ENCODE assay signal across 8 cellular contexts in the genomic region with DNA sequence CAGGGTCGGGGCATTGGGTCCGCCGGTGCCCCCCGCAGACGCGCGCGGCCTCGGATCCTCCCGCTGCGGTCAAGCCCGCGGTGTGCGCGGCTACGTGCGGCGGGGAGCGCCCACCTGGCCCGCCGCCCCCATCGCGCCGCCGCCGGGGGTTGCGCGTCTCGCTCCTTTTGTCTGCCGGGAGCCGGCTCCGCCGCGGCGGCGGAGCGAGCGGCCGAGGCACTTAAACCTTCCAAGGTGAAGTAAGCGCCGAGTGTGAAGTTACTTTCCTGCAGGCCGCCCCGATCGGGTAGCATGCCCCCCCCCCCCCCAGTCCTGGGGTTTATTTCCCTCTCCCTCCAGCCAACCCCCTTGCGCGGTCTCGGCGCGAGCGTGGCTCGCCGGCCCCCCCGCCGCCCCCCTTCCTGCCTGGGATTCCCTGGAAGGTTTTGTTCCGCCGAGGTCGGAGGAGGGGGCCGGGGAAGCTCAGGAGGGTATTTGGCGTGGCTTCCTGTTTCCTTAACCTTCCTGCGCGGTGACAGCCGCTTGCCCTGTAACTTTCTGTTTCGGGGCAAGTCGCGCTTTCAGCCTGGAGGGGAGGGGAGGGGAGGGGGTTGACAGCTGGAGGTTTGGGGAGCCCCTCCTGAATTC. TPM values are rescaled to one million over a fixed set of nuclear protein-coding genes. Genes with fewer than 3 reads are reported as not detected.
DNase-seq lines count a peak whose midpoint lies in the region; ATAC-seq and TF ChIP-seq lines count a peak whose summit lies in the region.

No MANE protein-coding gene starts in this region.

- H3K9me3 Mint-ChIP-seq in activated CD8-positive, alpha-beta T cell treated with anti-CD3 and anti-CD28 coated beads, Interleukin-2, amount 10 ng/mL, durations not matched to agents 7 days and 5 days (ENCODE audit: insufficient read depth), result no peaks in the 10 kb centered on the region
- H3K9me3 Mint-ChIP-seq in natural killer cell, result no peaks in the 10 kb centered on the region

- peaks cover 6% of the 10 kb centered on the region for H3K36me3 Mint-ChIP-seq in activated CD8-positive, alpha-beta T cell treated with anti-CD3 and anti-CD28 coated beads, Interleukin-2, amount 10 ng/mL, durations not matched to agents 7 days and 5 days (ENCODE audit: low read depth)
- no peaks in the 10 kb centered on the region for H3K36me3 Mint-ChIP-seq in natural killer cell

- intact Hi-C loops in natural killer cell (cut with micrococcal nuclease), result no loop called here

- H3K27ac Mint-ChIP-seq in activated CD8-positive, alpha-beta T cell treated with anti-CD3 and anti-CD28 coated beads, Interleukin-2, amount 10 ng/mL, durations not matched to agents 7 days and 5 days, result peak overlapping the region; percentile 58
- H3K27ac Mint-ChIP-seq in natural killer cell, result peak overlapping the region; percentile 92 to 99

- POLR2A ChIA-PET in activated CD8-positive, alpha-beta T cell treated with anti-CD3 and anti-CD28 coated beads, Interleukin-2, amount 10 ng/mL, durations not matched to agents 7 days and 5 days (lab: Charles Lee), result interaction anchor here (0.7 to 2.7 kb wide), 2 partner anchors 12 to 59 kb away, joined by 3 to 24 read pairs; no protein-coding TSS in a partner anchor

- H3K36me3 ChIP-seq in urinary bladder (ENCODE audit: insufficient read depth), result no peaks in the 10 kb centered on the region

- peaks cover 2% of the 10 kb centered on the region for H3K4me1 ChIP-seq in urinary bladder (ENCODE audit: insufficient read depth)

- TF ChIP-seq CTCF in natural killer cell (IDR thresholded peaks at IDR 0.05), result no peak

- H3K27ac ChIP-seq in urinary bladder (ENCODE audit: low read depth), result peak overlapping the region; percentile 61

- peaks cover 43% of the 10 kb centered on the region for H3K4me1 Mint-ChIP-seq in activated CD8-positive, alpha-beta T cell treated with anti-CD3 and anti-CD28 coated beads, Interleukin-2, amount 10 ng/mL, durations not matched to agents 7 days and 5 days (ENCODE audit: low read depth)
- peaks cover 58 to 74% of the 10 kb centered on the region in 2 donors for H3K4me1 Mint-ChIP-seq in natural killer cell

- peak overlapping the region; percentile 89 for H3K4me3 Mint-ChIP-seq in activated CD8-positive, alpha-beta T cell treated with anti-CD3 and anti-CD28 coated beads, Interleukin-2, amount 10 ng/mL, durations not matched to agents 7 days and 5 days
- peak overlapping the region; percentile 99 for H3K4me3 Mint-ChIP-seq in natural killer cell

- DNase-seq in NK-92 treated with Interleukin-12 subunit alpha and Interleukin-12 subunit beta, amount 100 ng/mL, for 24 hours (lab: John Stamatoyannopoulos, UW), result peak; percentile 41
- no peak for DNase-seq in NK-92 (lab: John Stamatoyannopoulos, UW; ENCODE audit: unreplicated experiment)
- DNase-seq in NCI-H2171 treated with DMSO at 0.1 percent for 48 hours (lab: John Stamatoyannopoulos, UW), result peak; percentile 86
- peak; percentile 78 for DNase-seq in activated CD8-positive, alpha-beta T cell treated with anti-CD3 and anti-CD28 coated beads, Interleukin-2, amount 10 ng/mL, durations not matched to agents 7 days and 5 days
- peak; percentile 43 for DNase-seq in epidermal melanocyte (ENCODE audit: insufficient read length, low spot score)
- peak; percentile 52 for DNase-seq in natural killer cell

- peak; percentile 30 for ATAC-seq in activated CD8-positive, alpha-beta T cell treated with anti-CD3 and anti-CD28 coated beads, Interleukin-2, amount 10 ng/mL, durations not matched to agents 7 days and 5 days
- ATAC-seq in natural killer cell (peak in 1 of 3 donors; percentile 16), HG03025 (IDR thresholded peaks at IDR 0.05; ENCODE audit: low FRiP score, unreplicated experiment) (no peak)

- H3K4me3 ChIP-seq in urinary bladder (ENCODE audit: low read depth, low read length), result peak overlapping the region; percentile 80

- WGBS in urinary bladder, result 2% methylated on average over 65 of the region's 65 CpGs

- CTCF ChIA-PET in activated CD8-positive, alpha-beta T cell treated with anti-CD3 and anti-CD28 coated beads, Interleukin-2, amount 10 ng/mL, durations not matched to agents 7 days and 5 days (lab: Charles Lee), result interaction anchor here (0.6 to 3.4 kb wide), 8 partner anchors 12 to 318 kb away, joined by 3 to 29 read pairs (median 6); no protein-coding TSS in a partner anchor

- H3K27me3 Mint-ChIP-seq in activated CD8-positive, alpha-beta T cell treated with anti-CD3 and anti-CD28 coated beads, Interleukin-2, amount 10 ng/mL, durations not matched to agents 7 days and 5 days (ENCODE audit: low read depth), result no peaks in the 10 kb centered on the region
- H3K27me3 Mint-ChIP-seq in natural killer cell (ENCODE audit: low read depth in 2 of 2), result no peaks in the 10 kb centered on the region

RNA-seq across cellular contexts. Expression of gene GSE1, which starts 56.6 kb away (rescaled TPM):
- 10 to 100 TPM; 48.9 to 51.4 TPM for total RNA-seq in activated CD8-positive, alpha-beta T cell treated with anti-CD3 and anti-CD28 coated beads, Interleukin-2, amount 10 ng/mL, durations not matched to agents 7 days and 5 days
- total RNA-seq in natural killer cell (100 to 1,000 TPM; 232 to 277 (median 233) TPM), urinary bladder (33.4 TPM)
- 29.7 TPM for polyA plus RNA-seq in urinary bladder
